Comparison of ENCODE assay signal across 11 cellular contexts in genomic region chrX:133246921-133247320, GRCh38. TPM values are rescaled to one million over a fixed set of nuclear protein-coding genes. Genes with fewer than 3 reads are reported as not detected.
"Had no signal": no experiment of that assay in that cellular context is flagged by ENCODE, and none has a peak within 500 bp of the region (broad histone marks: within the 10 kb centered on the region; RNA-seq: fewer than 3 reads in every experiment).

No MANE protein-coding gene starts in this region.

- FAIRE-seq: H1, H54 had no signal

- DNase-seq: H9, HCEC 1CT, HFFc6, IMR-90, KBM-7 had no signal

- H3K27ac ChIP-seq: HL-60, KMS-11 had no signal

- H2AFZ ChIP-seq: GM23338 had no signal

- H3K4me2 ChIP-seq: GM23338, KMS-11 had no signal

- H3K4me3 ChIP-seq: GM23338 had no signal

- H3K9ac ChIP-seq: KMS-11 had no signal

- ATAC-seq: GM23338 had no signal

RNA-seq across cellular contexts. Expression of gene TFDP3, which starts 28.8 kb away (rescaled TPM):
- total RNA-seq: GM23338, H1, H9, HFFc6, HT1080, IMR-90 had no signal
- polyA plus RNA-seq: GM23338, H1, IMR-90 had no signal
